25 cellular contexts compared by ENCODE assay signal in the genomic region with DNA sequence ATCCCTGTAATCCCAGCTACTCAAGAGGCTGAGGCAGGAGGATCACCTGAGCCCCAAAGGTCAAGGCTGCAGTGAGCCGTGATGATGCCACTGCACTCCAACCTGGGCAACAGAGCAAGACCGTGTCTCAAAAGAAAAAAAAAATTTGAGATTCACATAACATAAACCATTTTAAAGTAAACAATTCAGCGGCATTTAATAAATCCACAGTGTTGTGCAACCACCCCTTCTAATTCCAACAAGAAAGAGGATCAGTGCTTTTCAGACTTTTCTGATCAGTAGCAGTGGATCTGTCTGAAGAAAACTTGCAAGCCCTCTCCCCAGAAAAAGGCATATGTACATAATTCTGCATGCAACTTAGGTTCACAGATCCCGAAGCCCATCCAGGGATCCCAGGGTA. TPM values are rescaled to one million over a fixed set of nuclear protein-coding genes. Genes with fewer than 3 reads are reported as not detected.
DNase-seq lines count a peak whose midpoint lies in the region; ATAC-seq, FAIRE-seq and TF ChIP-seq lines count a peak whose summit lies in the region.
"Had no signal": no experiment of that assay in that cellular context is flagged by ENCODE, and none has a peak within 500 bp of the region (broad histone marks: within the 10 kb centered on the region; RNA-seq: fewer than 3 reads in every experiment).

No MANE protein-coding gene starts in this region.

- CTCF ChIA-PET in HepG2 (lab: Yijun Ruan, JAX; ENCODE audit: low intra/inter-chr PET ratio, low total read pairs) = no interaction called here

- in situ Hi-C loops in HepG2 (cut with HindIII; ENCODE audit: extremely low pct_ligation_motif_present, low pct_unique_long_range_greater_than_20kb) = loop anchor here (25.0 kb wide), 1 partner anchor 537 kb away; no protein-coding TSS in a partner anchor

- no peak for TF ChIP-seq RAD21 in HepG2 (CRISPR knock-in tag; IDR thresholded peaks at IDR 0.05)

- no peaks in the 10 kb centered on the region for H3K4me1 Mint-ChIP-seq in stimulated activated effector memory CD8-positive, alpha-beta T cell treated with anti-CD3 and anti-CD28 coated beads, Interleukin-12 subunit alpha, Interleukin-12 subunit beta, amount 100 ng/mL, for 72 hours
- H3K4me1 Mint-ChIP-seq: CD14-positive monocyte had no signal

- TF ChIP-seq CTCF in HepG2 (CRISPR knock-in tag; IDR thresholded peaks at IDR 0.05) (no peak), right lobe of liver (IDR thresholded peaks at IDR 0.05) (no peak)

- POLR2A ChIA-PET in HepG2 (lab: Yijun Ruan, JAX) = no interaction called here

- no peak overlapping the region for H3K9ac ChIP-seq in HepG2 (ENCODE audit: insufficient read depth, low read depth, low read length)
- H3K9ac ChIP-seq: BLaER1 treated with 17β-estradiol and CSF1 and Interleukin-3, amounts not matched to agents 10 nM and 100 nM; GM23248 had no signal

- no peaks in the 10 kb centered on the region for H4K20me1 ChIP-seq in HepG2 (ENCODE audit: insufficient read depth, low read length)
- H4K20me1 ChIP-seq: BLaER1 treated with 17β-estradiol and CSF1 and Interleukin-3, amounts not matched to agents 10 nM and 100 nM had no signal

- TF ChIP-seq EP300 in HepG2 (IDR thresholded peaks at IDR 0.05; ENCODE audit: low read depth in 2 of 2, low read length in 2 of 2) (no peak), HepG2 (CRISPR knock-in tag; IDR thresholded peaks at IDR 0.05; ENCODE audit: borderline replicate concordance) (no peak)

- DNase-seq in HepG2 (ENCODE audit: low spot score) (no peak), right lobe of liver (no peak), amniotic epithelial cell (ENCODE audit: low read depth) (peak; percentile 20), UCSD-AML1 (lab: John Stamatoyannopoulos, UW; ENCODE audit: unreplicated experiment) (no peak)
- DNase-seq in stimulated activated effector memory CD8-positive, alpha-beta T cell treated with anti-CD3 and anti-CD28 coated beads, Interleukin-12 subunit alpha, Interleukin-12 subunit beta, amount 100 ng/mL, for 72 hours (ENCODE audit: low spot score in 2 of 2) = no peak
- no peak for DNase-seq in activated effector memory CD4-positive, alpha-beta T cell treated with Interleukin-2 at 50 U/mL for 16 hours
- DNase-seq: 8988T; ACHN; AML-193; BE2C; CD4-positive, alpha-beta T cell; CD8-positive, alpha-beta memory T cell; DMS 273 treated with DMSO at 0.1 percent for 48 hours; DMS79; EL; GDM1; GM23248; H9 had no signal

- no peak overlapping the region for H3K27ac ChIP-seq in HepG2 (ENCODE audit: extremely low read length, insufficient read depth, low read length)
- no peak overlapping the region for H3K27ac ChIP-seq in right lobe of liver
- H3K27ac ChIP-seq: BLaER1 treated with 17β-estradiol and CSF1 and Interleukin-3, amounts not matched to agents 10 nM and 100 nM; GM23248 had no signal

- no peak for TF ChIP-seq POLR2A in HepG2 (IDR thresholded peaks at IDR 0.05; ENCODE audit: insufficient read depth in 1 of 2, low read depth in 2 of 2, low read length in 2 of 2)
- no peak for TF ChIP-seq POLR2A in right lobe of liver (IDR thresholded peaks at IDR 0.05)

- BruUV-seq in HepG2 (replicated peaks; lab: Mats Ljungman, UMichigan) = no TSS peak

- ATAC-seq in HepG2 (no peak), right lobe of liver (no peak)
- no peak for ATAC-seq in stimulated activated effector memory CD8-positive, alpha-beta T cell treated with anti-CD3 and anti-CD28 coated beads, Interleukin-12 subunit alpha, Interleukin-12 subunit beta, amount 100 ng/mL, for 72 hours
- ATAC-seq: A549, GM12878, HCT116 had no signal

- H2AFZ ChIP-seq in HepG2 (ENCODE audit: low read length) = no peak overlapping the region
- H2AFZ ChIP-seq: GM23248 had no signal

- H3K79me2 ChIP-seq in HepG2 (ENCODE audit: insufficient read depth, low read length) = no peaks in the 10 kb centered on the region

- no peak overlapping the region for H3K4me2 ChIP-seq in HepG2 (ENCODE audit: low read depth, low read length)
- H3K4me2 ChIP-seq: A549; BLaER1 treated with 17β-estradiol and CSF1 and Interleukin-3, amounts not matched to agents 10 nM and 100 nM had no signal

- FAIRE-seq in HepG2 (lab: Jason Lieb, UNC) = no peak
- FAIRE-seq: A549, GM12878, GM19239, H1 had no signal

- WGBS in HepG2 (ENCODE audit: low lambda C conversion rate) = 43% methylated on average over 4 of the region's 4 CpGs
- 77% methylated on average over 3 of the region's 4 CpGs for WGBS in right lobe of liver (ENCODE audit: insufficient coverage, low coverage, low lambda C conversion rate, missing lambda C conversion rate)

- H3K9me3 ChIP-seq in HepG2 (ENCODE audit: low read length) (no peaks in the 10 kb centered on the region), right lobe of liver (no peaks in the 10 kb centered on the region)
- H3K9me3 ChIP-seq: A549; BE2C; BLaER1 treated with 17β-estradiol and CSF1 and Interleukin-3, amounts not matched to agents 10 nM and 100 nM had no signal

- no peaks in the 10 kb centered on the region for H3K9me3 Mint-ChIP-seq in stimulated activated effector memory CD8-positive, alpha-beta T cell treated with anti-CD3 and anti-CD28 coated beads, Interleukin-12 subunit alpha, Interleukin-12 subunit beta, amount 100 ng/mL, for 72 hours
- H3K9me3 Mint-ChIP-seq: CD14-positive monocyte; CD4-positive, alpha-beta T cell; CD8-positive, alpha-beta memory T cell; H9 had no signal

- H3K27ac Mint-ChIP-seq in stimulated activated effector memory CD8-positive, alpha-beta T cell treated with anti-CD3 and anti-CD28 coated beads, Interleukin-12 subunit alpha, Interleukin-12 subunit beta, amount 100 ng/mL, for 72 hours = peak overlapping the region; percentile 29
- H3K27ac Mint-ChIP-seq: CD14-positive monocyte; CD4-positive, alpha-beta T cell had no signal

- intact Hi-C loops in HepG2 (cut with micrococcal nuclease; ENCODE audit: unreplicated experiment) = no loop called here
- intact Hi-C loops in right lobe of liver (cut with DNase I) = no loop called here

- H3K27me3 ChIP-seq in HepG2 (ENCODE audit: control insufficient read depth in 1 of 2, insufficient read depth in 2 of 2, low read length in 2 of 2) = no peaks in the 10 kb centered on the region
- H3K27me3 ChIP-seq in right lobe of liver = no peaks in the 10 kb centered on the region
- H3K27me3 ChIP-seq: BE2C; BLaER1 treated with 17β-estradiol and CSF1 and Interleukin-3, amounts not matched to agents 10 nM and 100 nM had no signal

- H3K4me3 ChIP-seq in HepG2 (replicated peaks in 1 of 3; ENCODE audit: insufficient read depth in 1 of 3, low read depth in 2 of 3, low read length in 3 of 3) (no peak overlapping the region), right lobe of liver (no peak overlapping the region)
- H3K4me3 ChIP-seq: A549; BLaER1 treated with 17β-estradiol and CSF1 and Interleukin-3, amounts not matched to agents 10 nM and 100 nM; GM12878; GM23248 had no signal

- no peak overlapping the region for H3K4me3 Mint-ChIP-seq in stimulated activated effector memory CD8-positive, alpha-beta T cell treated with anti-CD3 and anti-CD28 coated beads, Interleukin-12 subunit alpha, Interleukin-12 subunit beta, amount 100 ng/mL, for 72 hours
- H3K4me3 Mint-ChIP-seq: CD14-positive monocyte; CD4-positive, alpha-beta T cell; CD8-positive, alpha-beta memory T cell; H9 had no signal

- peaks cover 21% of the 10 kb centered on the region for H3K36me3 Mint-ChIP-seq in stimulated activated effector memory CD8-positive, alpha-beta T cell treated with anti-CD3 and anti-CD28 coated beads, Interleukin-12 subunit alpha, Interleukin-12 subunit beta, amount 100 ng/mL, for 72 hours

- H3K36me3 ChIP-seq in HepG2 (replicated peaks in 1 of 2; ENCODE audit: control insufficient read depth in 1 of 2, insufficient read depth in 2 of 2, low read length in 2 of 2) = peaks cover 3 to 10% of the 10 kb centered on the region in 2 experiments; a peak in 2 of 5 replicates
- H3K36me3 ChIP-seq in right lobe of liver = peaks cover 0 to 8% (median under 1%) of the 10 kb centered on the region in 4 donors

- H3K4me1 ChIP-seq in HepG2 (ENCODE audit: insufficient read depth, low read length) (no peaks in the 10 kb centered on the region), right lobe of liver (no peaks in the 10 kb centered on the region)
- H3K4me1 ChIP-seq: A549; BE2C; BLaER1 treated with 17β-estradiol and CSF1 and Interleukin-3, amounts not matched to agents 10 nM and 100 nM had no signal

RNA-seq across cellular contexts. Expression of a gene that starts 7.2 kb away (rescaled TPM):
- total RNA-seq in HepG2 (2016; rRNA removed; fragmentation: Illumina TruSeq; extraction: Trizol) (not detected in 2 replicates), right lobe of liver (not detected)
- total RNA-seq in HepG2 (2016; cell fraction: cytosol; rRNA removed; fragmentation: Illumina TruSeq; extraction: Trizol; ENCODE audit: low read depth) = not detected in 2 replicates
- not detected in 2 replicates for total RNA-seq in HepG2 (2016; cell fraction: insoluble cytoplasmic fraction; rRNA removed; fragmentation: Illumina TruSeq; extraction: Trizol)
- not detected in 2 replicates for total RNA-seq in HepG2 (2016; cell fraction: membrane; rRNA removed; fragmentation: Illumina TruSeq; extraction: Trizol)
- not detected in 2 replicates for total RNA-seq in HepG2 (2016; cell fraction: nucleus; rRNA removed; fragmentation: Illumina TruSeq; extraction: Trizol)
- not detected in 2 replicates for polyA plus RNA-seq in HepG2 (2011; rRNA removed)
- polyA plus RNA-seq in HepG2 (2011; cell fraction: cytosol; rRNA removed) = not detected in 2 replicates
- polyA plus RNA-seq in HepG2 (2011; cell fraction: nucleus; rRNA removed) = 0.31 TPM in 1 of 2 replicates, not detected in the other
- not detected in 2 replicates for polyA plus RNA-seq in HepG2 (2012)
- polyA plus RNA-seq in HepG2 (2016; cell fraction: cytosol; fragmentation: Illumina TruSeq; extraction: Trizol; ENCODE audit: low read depth) = not detected in 2 replicates
- polyA plus RNA-seq in HepG2 (2016; cell fraction: insoluble cytoplasmic fraction; fragmentation: Illumina TruSeq; extraction: Trizol; ENCODE audit: low read depth) = not detected in 2 replicates
- polyA plus RNA-seq in HepG2 (2016; cell fraction: membrane; fragmentation: Illumina TruSeq; extraction: Trizol; ENCODE audit: low read depth) = not detected in 2 replicates
- polyA plus RNA-seq in HepG2 (2016; cell fraction: nucleus; fragmentation: Illumina TruSeq; extraction: Trizol; ENCODE audit: insufficient read depth, low read depth) = not detected in 2 replicates
- not detected in 2 replicates for polyA minus RNA-seq in HepG2 (2011; rRNA and poly(A)+ RNA removed; ENCODE audit: low replicate concordance)
- polyA minus RNA-seq in HepG2 (2011; cell fraction: cytosol; rRNA and poly(A)+ RNA removed) = not detected in 2 replicates
- polyA minus RNA-seq in HepG2 (2011; cell fraction: nucleus; rRNA and poly(A)+ RNA removed) = not detected in 2 replicates
- total RNA-seq: CD8-positive, alpha-beta memory T cell; GM12878; GM23248; H1; H9 had no signal
- polyA plus RNA-seq: A549; CD8-positive, alpha-beta memory T cell; GM23248; H1 had no signal

RNA-seq across cellular contexts. Expression of a gene that starts 48.9 kb away (rescaled TPM):
- 51.7 and 61.2 TPM in 2 replicates for total RNA-seq in HepG2 (2016; rRNA removed; fragmentation: Illumina TruSeq; extraction: Trizol)
- total RNA-seq in HepG2 (2016; cell fraction: cytosol; rRNA removed; fragmentation: Illumina TruSeq; extraction: Trizol; ENCODE audit: low read depth) = 8.5 and 9.2 TPM in 2 replicates
- total RNA-seq in HepG2 (2016; cell fraction: insoluble cytoplasmic fraction; rRNA removed; fragmentation: Illumina TruSeq; extraction: Trizol) = 51.7 and 55.0 TPM in 2 replicates
- 17.6 and 18.8 TPM in 2 replicates for total RNA-seq in HepG2 (2016; cell fraction: membrane; rRNA removed; fragmentation: Illumina TruSeq; extraction: Trizol)
- total RNA-seq in HepG2 (2016; cell fraction: nucleus; rRNA removed; fragmentation: Illumina TruSeq; extraction: Trizol) = 66.8 and 76.3 TPM in 2 replicates
- 26.0 and 32.4 TPM in 2 replicates for polyA plus RNA-seq in HepG2 (2011; rRNA removed)
- polyA plus RNA-seq in HepG2 (2011; cell fraction: cytosol; rRNA removed) = 18.2 and 21.7 TPM in 2 replicates
- 77.7 and 79.9 TPM in 2 replicates for polyA plus RNA-seq in HepG2 (2011; cell fraction: nucleus; rRNA removed)
- 18.0 and 21.3 TPM in 2 replicates for polyA plus RNA-seq in HepG2 (2012)
- polyA plus RNA-seq in HepG2 (2016; cell fraction: cytosol; fragmentation: Illumina TruSeq; extraction: Trizol; ENCODE audit: low read depth) = 2.4 TPM in 2 replicates
- polyA plus RNA-seq in HepG2 (2016; cell fraction: insoluble cytoplasmic fraction; fragmentation: Illumina TruSeq; extraction: Trizol; ENCODE audit: low read depth) = 28.5 and 28.9 TPM in 2 replicates
- polyA plus RNA-seq in HepG2 (2016; cell fraction: membrane; fragmentation: Illumina TruSeq; extraction: Trizol; ENCODE audit: low read depth) = 6.8 and 6.9 TPM in 2 replicates
- 55.6 and 67.9 TPM in 2 replicates for polyA plus RNA-seq in HepG2 (2016; cell fraction: nucleus; fragmentation: Illumina TruSeq; extraction: Trizol; ENCODE audit: insufficient read depth, low read depth)
- polyA minus RNA-seq in HepG2 (2011; rRNA and poly(A)+ RNA removed; ENCODE audit: low replicate concordance) = 21.6 and 31.5 TPM in 2 replicates
- 13.2 and 14.0 TPM in 2 replicates for polyA minus RNA-seq in HepG2 (2011; cell fraction: cytosol; rRNA and poly(A)+ RNA removed)
- polyA minus RNA-seq in HepG2 (2011; cell fraction: nucleus; rRNA and poly(A)+ RNA removed) = 74.3 and 85.7 TPM in 2 replicates
- 10 to 100 TPM; 14.7 to 20.2 (median 17.9) TPM for total RNA-seq in right lobe of liver

RNA-seq across cellular contexts. Expression of a gene that starts 53.9 kb away (rescaled TPM):
- total RNA-seq in HepG2 (2016; rRNA removed; fragmentation: Illumina TruSeq; extraction: Trizol) (20.6 and 24.5 TPM in 2 replicates), right lobe of liver (10 to 100 TPM in 4 of 6 experiments, 1 to 10 TPM in 2; 6.5 to 16.6 (median 14.2) TPM)
- 14.8 and 17.4 TPM in 2 replicates for total RNA-seq in HepG2 (2016; cell fraction: cytosol; rRNA removed; fragmentation: Illumina TruSeq; extraction: Trizol; ENCODE audit: low read depth)
- total RNA-seq in HepG2 (2016; cell fraction: insoluble cytoplasmic fraction; rRNA removed; fragmentation: Illumina TruSeq; extraction: Trizol) = 16.3 and 24.8 TPM in 2 replicates
- total RNA-seq in HepG2 (2016; cell fraction: membrane; rRNA removed; fragmentation: Illumina TruSeq; extraction: Trizol) = 17.6 and 18.2 TPM in 2 replicates
- 42.7 and 44.6 TPM in 2 replicates for total RNA-seq in HepG2 (2016; cell fraction: nucleus; rRNA removed; fragmentation: Illumina TruSeq; extraction: Trizol)
- polyA plus RNA-seq in HepG2 (2011; rRNA removed) = 33.2 and 40.3 TPM in 2 replicates
- polyA plus RNA-seq in HepG2 (2011; cell fraction: cytosol; rRNA removed) = 13.1 and 13.6 TPM in 2 replicates
- polyA plus RNA-seq in HepG2 (2011; cell fraction: nucleus; rRNA removed) = 303 and 327 TPM in 2 replicates
- polyA plus RNA-seq in HepG2 (2012) = 46.9 and 49.5 TPM in 2 replicates
- polyA plus RNA-seq in HepG2 (2016; cell fraction: cytosol; fragmentation: Illumina TruSeq; extraction: Trizol; ENCODE audit: low read depth) = 5.9 and 7.2 TPM in 2 replicates
- polyA plus RNA-seq in HepG2 (2016; cell fraction: insoluble cytoplasmic fraction; fragmentation: Illumina TruSeq; extraction: Trizol; ENCODE audit: low read depth) = 8.2 and 10.8 TPM in 2 replicates
- polyA plus RNA-seq in HepG2 (2016; cell fraction: membrane; fragmentation: Illumina TruSeq; extraction: Trizol; ENCODE audit: low read depth) = 5.2 and 5.9 TPM in 2 replicates
- polyA plus RNA-seq in HepG2 (2016; cell fraction: nucleus; fragmentation: Illumina TruSeq; extraction: Trizol; ENCODE audit: insufficient read depth, low read depth) = 119 and 132 TPM in 2 replicates
- 44.8 and 91.4 TPM in 2 replicates for polyA minus RNA-seq in HepG2 (2011; rRNA and poly(A)+ RNA removed; ENCODE audit: low replicate concordance)
- 13.3 and 16.4 TPM in 2 replicates for polyA minus RNA-seq in HepG2 (2011; cell fraction: cytosol; rRNA and poly(A)+ RNA removed)
- polyA minus RNA-seq in HepG2 (2011; cell fraction: nucleus; rRNA and poly(A)+ RNA removed) = 54.7 and 79.4 TPM in 2 replicates
